ENCODE assay signal across 18 cellular contexts in the genomic region with DNA sequence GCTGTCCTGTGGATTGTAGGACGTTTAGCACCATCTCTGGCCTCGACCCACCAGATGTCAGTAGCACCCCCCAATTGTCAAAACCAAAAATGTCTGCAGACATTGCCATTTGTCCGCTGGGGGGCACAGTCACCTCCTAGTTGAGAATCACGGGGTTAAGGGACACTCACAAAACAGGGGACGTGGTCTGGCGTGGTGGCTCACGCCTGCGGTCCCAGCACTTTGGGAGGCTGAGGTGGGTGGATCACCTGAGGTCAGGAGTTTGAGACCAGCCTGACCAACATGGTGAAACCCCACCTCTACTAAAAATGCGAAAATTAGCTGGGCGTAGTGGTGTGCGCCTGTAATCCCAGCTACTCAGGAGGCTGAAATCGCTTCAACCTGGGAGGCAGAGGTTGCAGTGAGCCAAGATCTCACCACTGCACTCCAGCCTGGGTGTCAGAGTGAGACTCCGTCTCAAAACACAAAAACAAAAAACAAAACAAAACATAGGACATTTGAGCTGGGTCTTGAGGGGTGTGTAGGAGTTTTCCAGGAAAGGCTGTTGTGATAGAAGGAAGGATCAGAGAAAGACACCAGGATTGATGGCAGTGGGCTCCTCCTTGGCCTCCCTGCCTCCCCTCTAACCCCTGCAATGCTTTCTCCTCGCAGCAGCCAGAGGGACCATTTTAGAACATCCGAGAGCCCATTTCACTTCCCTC.
A peak's percentile ranks its signal among the peaks of the same experiment; 100 is the strongest.
DNase-seq lines count a peak whose midpoint lies in the region; ATAC-seq, FAIRE-seq and TF ChIP-seq lines count a peak whose summit lies in the region.
"Had no signal": no experiment of that assay in that cellular context is flagged by ENCODE, and none has a peak within 500 bp of the region (broad histone marks: within the 10 kb centered on the region; RNA-seq: fewer than 3 reads in every experiment).

No MANE protein-coding gene starts in this region.

- H3K4me3 ChIP-seq in Panc1 (ENCODE audit: low read depth in 2 of 2, low read length in 2 of 2) (no peak overlapping the region), endodermal cell (ENCODE audit: low read length) (no peak overlapping the region)
- H3K4me3 ChIP-seq: colonic mucosa, lung had no signal

- no peak for TF ChIP-seq POLR2A in H54 (IDR thresholded peaks at IDR 0.05; ENCODE audit: low read depth, low read length)

- H3K27ac ChIP-seq in Panc1 (ENCODE audit: low read length) = no peak overlapping the region
- no peak overlapping the region for H3K27ac ChIP-seq in endodermal cell (ENCODE audit: low read depth, low read length)
- H3K27ac ChIP-seq: colonic mucosa had no signal

- no TSS peak for BruUV-seq in Panc1 (replicated peaks; lab: Mats Ljungman, UMichigan)

- H3K9me3 ChIP-seq in Panc1 (ENCODE audit: control insufficient read depth, insufficient read depth, low read depth, low read length) (no peaks in the 10 kb centered on the region), endodermal cell (ENCODE audit: control insufficient read depth, low read length) (no peaks in the 10 kb centered on the region)
- H3K9me3 ChIP-seq: colonic mucosa had no signal

- no peaks in the 10 kb centered on the region for H3K36me3 Mint-ChIP-seq in endodermal cell (ENCODE audit: low read depth)
- H3K36me3 Mint-ChIP-seq: natural killer cell had no signal

- H3K27me3 Mint-ChIP-seq in endodermal cell (ENCODE audit: insufficient read depth) = no peaks in the 10 kb centered on the region

- POLR2A ChIA-PET in Panc1 (lab: Charles Lee) = no interaction called here

- DNase-seq in GM10266 (ENCODE audit: extremely low spot score) = no peak
- peak; percentile 77 for DNase-seq in KBM-7
- no peak for DNase-seq in Panc1 (ENCODE audit: low read depth, low spot score)
- DNase-seq in endodermal cell = no peak
- DNase-seq in cortex of kidney (lab: John Stamatoyannopoulos, UW) = no peak
- no peak for DNase-seq in H54 (ENCODE audit: insufficient read length, low spot score)
- DNase-seq in DMS53 treated with DMSO at 0.1 percent for 48 hours (lab: John Stamatoyannopoulos, UW; ENCODE audit: unreplicated experiment) = no peak
- DNase-seq: activated CD4-positive, alpha-beta T cell treated with anti-CD3 and anti-CD28 coated beads for 4 hours; activated naive CD4-positive, alpha-beta T cell treated with anti-CD3 and anti-CD28 coated beads for 36 hours; colonic mucosa; DMS 273 treated with DMSO at 0.1 percent for 48 hours; HCEC 1CT; natural killer cell; NCI-H187 treated with DMSO at 0.1 percent for 48 hours; NCI-H446 treated with DMSO at 0.1 percent for 48 hours had no signal

- H3K4me1 ChIP-seq in Panc1 (ENCODE audit: control insufficient read depth, insufficient read depth, low read length) = peaks cover 14% of the 10 kb centered on the region
- peaks cover 8% of the 10 kb centered on the region for H3K4me1 ChIP-seq in endodermal cell (ENCODE audit: control insufficient read depth, insufficient read depth, low read length)

- H3K9me3 Mint-ChIP-seq in endodermal cell = no peaks in the 10 kb centered on the region
- H3K9me3 Mint-ChIP-seq: activated naive CD4-positive, alpha-beta T cell treated with anti-CD3 and anti-CD28 coated beads for 36 hours; natural killer cell had no signal

- ATAC-seq in Panc1 = peak; percentile 40; the same call in 1 of the 2 replicates

- no peak overlapping the region for H3K9ac ChIP-seq in endodermal cell (ENCODE audit: extremely low read depth, low read length, poor library complexity, severe bottlenecking)

- no peak overlapping the region for H3K4me3 Mint-ChIP-seq in endodermal cell
- H3K4me3 Mint-ChIP-seq: activated naive CD4-positive, alpha-beta T cell treated with anti-CD3 and anti-CD28 coated beads for 36 hours; B cell; natural killer cell had no signal

- no peak for FAIRE-seq in H54 (lab: Jason Lieb, UNC)
- FAIRE-seq: astrocyte had no signal

- intact Hi-C loops in Panc1 (cut with micrococcal nuclease; ENCODE audit: unreplicated experiment) = loop anchor here (10.0 kb wide), 1 partner anchor 103 kb away; no protein-coding TSS in a partner anchor

- in situ Hi-C loops in KBM-7 (cut with MboI; ENCODE audit: low pct_unique_long_range_greater_than_20kb, low sequenced_read_pairs) = no loop called here
- in situ Hi-C loops in Panc1 (cut with HindIII; ENCODE audit: low pct_unique_long_range_greater_than_20kb, low sequenced_read_pairs) = no loop called here

- TF ChIP-seq CTCF in GM10266 (IDR thresholded peaks at IDR 0.05; ENCODE audit: control insufficient read depth, insufficient read depth, low read depth, missing control alignments) = peak; percentile 33
- peak; percentile 74 for TF ChIP-seq CTCF in Panc1 (IDR thresholded peaks at IDR 0.05)
- peak; percentile 36 for TF ChIP-seq CTCF in endodermal cell (conservative IDR thresholded peaks at IDR 0.05)

- H3K27ac Mint-ChIP-seq in endodermal cell = no peak overlapping the region
- H3K27ac Mint-ChIP-seq: activated naive CD4-positive, alpha-beta T cell treated with anti-CD3 and anti-CD28 coated beads for 36 hours; B cell; natural killer cell had no signal

- 91% methylated on average over 12 to 14 of the region's 15 CpGs for WGBS in endodermal cell (ENCODE audit: insufficient coverage in 1 of 2, insufficient read length in 1 of 2), 2 experiments

- no peaks in the 10 kb centered on the region for H3K36me3 ChIP-seq in Panc1 (ENCODE audit: control insufficient read depth, insufficient read depth, low read length)
- H3K36me3 ChIP-seq in endodermal cell (ENCODE audit: control insufficient read depth, insufficient read depth, low read length) = no peaks in the 10 kb centered on the region
- H3K36me3 ChIP-seq: colonic mucosa had no signal

- peaks cover 23% of the 10 kb centered on the region for H3K4me1 Mint-ChIP-seq in endodermal cell
- H3K4me1 Mint-ChIP-seq: B cell, natural killer cell had no signal

- no peaks in the 10 kb centered on the region for H3K27me3 ChIP-seq in Panc1 (ENCODE audit: control insufficient read depth, insufficient read depth, low read length)
- no peaks in the 10 kb centered on the region for H3K27me3 ChIP-seq in endodermal cell (ENCODE audit: control insufficient read depth, insufficient read depth, low read length, poor library complexity, severe bottlenecking)
- H3K27me3 ChIP-seq: colonic mucosa had no signal

- CTCF ChIA-PET in Panc1 (lab: Charles Lee) = no interaction called here
